In the genomic region with DNA sequence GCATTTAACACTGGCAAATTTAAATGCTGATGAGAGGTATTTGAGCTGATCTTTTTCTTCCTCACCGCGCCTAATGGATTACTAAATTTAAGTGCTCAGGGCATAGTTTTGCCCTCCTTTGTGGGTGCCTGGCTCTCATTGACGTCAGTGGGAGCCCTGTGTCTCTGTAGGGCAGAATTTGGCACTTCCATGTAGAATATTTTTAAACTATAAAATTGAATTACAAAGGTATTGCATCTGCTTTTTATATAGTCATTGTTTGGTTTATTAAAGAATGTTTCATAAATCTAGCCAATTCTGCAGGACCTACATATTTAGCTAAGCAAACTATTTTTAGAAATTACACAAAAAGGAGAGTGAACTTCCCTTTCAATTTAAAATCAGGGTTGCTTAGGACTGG, we compare ENCODE assay signal across 29 cellular contexts.
DNase-seq lines count a peak whose midpoint lies in the region; ATAC-seq and TF ChIP-seq lines count a peak whose summit lies in the region.
"Had no signal": no experiment of that assay in that cellular context is flagged by ENCODE, and none has a peak within 500 bp of the region (broad histone marks: within the 10 kb centered on the region; RNA-seq: fewer than 3 reads in every experiment).

No MANE protein-coding gene starts in this region.

- peaks cover 30% of the 10 kb centered on the region for H3K4me1 Mint-ChIP-seq in progenitor cell of endocrine pancreas (ENCODE audit: low read depth)
- H3K4me1 Mint-ChIP-seq: activated CD4-positive, alpha-beta memory T cell treated with anti-CD3 and anti-CD28 coated beads, Interleukin-2, amount 10 ng/mL, durations not matched to agents 7 days and 5 days; activated naive CD8-positive, alpha-beta T cell treated with anti-CD3 and anti-CD28 coated beads for 36 hours; central memory CD8-positive, alpha-beta T cell; IgD-negative memory B cell had no signal

- H3K4me3 ChIP-seq in AG10803 (ENCODE audit: low read length): no peak overlapping the region
- no peak overlapping the region for H3K4me3 ChIP-seq in heart right ventricle
- H3K4me3 ChIP-seq in tibial nerve: no peak overlapping the region
- H3K4me3 ChIP-seq: BLaER1 treated with 17β-estradiol and CSF1 and Interleukin-3, amounts not matched to agents 10 nM and 100 nM; dorsolateral prefrontal cortex; lung; mucosa of descending colon; Peyer's patch; SJSA1; thyroid gland had no signal

- DNase-seq in AG10803 (ENCODE audit: low read depth): peak; percentile 25
- DNase-seq in heart right ventricle: no peak
- peak; percentile 26 for DNase-seq in renal cortical epithelial cell (ENCODE audit: low read depth)
- DNase-seq in progenitor cell of endocrine pancreas (ENCODE audit: low spot score, unreplicated experiment): no peak
- DNase-seq in tibial nerve (ENCODE audit: low spot score in 2 of 2): no peak
- no peak for DNase-seq in activated CD8-positive, alpha-beta memory T cell treated with anti-CD3 and anti-CD28 coated beads for 24 hours
- DNase-seq: activated CD4-positive, alpha-beta memory T cell treated with anti-CD3 and anti-CD28 coated beads, Interleukin-2, amount 10 ng/mL, durations not matched to agents 7 days and 5 days; activated CD4-positive, CD25-positive, alpha-beta regulatory T cell treated with anti-CD3 and anti-CD28 coated beads, Interleukin-2, amount 50 U/mL, for 72 hours; activated effector memory CD4-positive, alpha-beta T cell treated with anti-CD3 and anti-CD28 coated beads, Interleukin-2, amount 50 U/mL, for 16 hours; activated naive CD8-positive, alpha-beta T cell treated with anti-CD3 and anti-CD28 coated beads for 36 hours; COR-L47; dorsolateral prefrontal cortex; GDM1; H7; mucosa of descending colon; NCI-H2081 treated with DMSO at 0.1 percent for 48 hours; NCI-H226; Peyer's patch; posterior cingulate gyrus; thyroid gland had no signal

- H3K9me3 Mint-ChIP-seq in progenitor cell of endocrine pancreas (ENCODE audit: low read depth): peaks cover 17% of the 10 kb centered on the region
- H3K9me3 Mint-ChIP-seq: activated CD4-positive, alpha-beta memory T cell treated with anti-CD3 and anti-CD28 coated beads, Interleukin-2, amount 10 ng/mL, durations not matched to agents 7 days and 5 days; activated naive CD8-positive, alpha-beta T cell treated with anti-CD3 and anti-CD28 coated beads for 36 hours; central memory CD8-positive, alpha-beta T cell; stimulated activated naive CD8-positive, alpha-beta T cell treated with anti-CD3 and anti-CD28 coated beads, Interleukin-15, Interleukin-2, amounts not matched to agents 100 ng/mL and 50 ng/mL, for 24 hours; T-helper 1 cell treated with Interleukin-12 subunit alpha and Interleukin-12 subunit beta and Interleukin-4 antibody, amounts not matched to agents 30 μg/mL and 1 μg/mL, for 36 hours had no signal

- H3K27me3 ChIP-seq in heart right ventricle (no peaks in the 10 kb centered on the region), tibial nerve (no peaks in the 10 kb centered on the region)
- H3K27me3 ChIP-seq: BLaER1 treated with 17β-estradiol and CSF1 and Interleukin-3, amounts not matched to agents 10 nM and 100 nM; dorsolateral prefrontal cortex; Peyer's patch; SJSA1; thyroid gland had no signal

- TF ChIP-seq CTCF in AG10803 (conservative IDR thresholded peaks at IDR 0.05; ENCODE audit: low read length) (no peak), heart right ventricle (IDR thresholded peaks at IDR 0.05) (no peak), progenitor cell of endocrine pancreas (IDR thresholded peaks at IDR 0.05; ENCODE audit: unreplicated experiment) (no peak), tibial nerve (IDR thresholded peaks at IDR 0.05) (no peak)

- no peak for TF ChIP-seq POLR2A in tibial nerve (IDR thresholded peaks at IDR 0.05)

- no peak overlapping the region for H3K4me3 Mint-ChIP-seq in progenitor cell of endocrine pancreas (ENCODE audit: low read depth)
- H3K4me3 Mint-ChIP-seq: activated CD4-positive, alpha-beta memory T cell treated with anti-CD3 and anti-CD28 coated beads, Interleukin-2, amount 10 ng/mL, durations not matched to agents 7 days and 5 days; activated naive CD8-positive, alpha-beta T cell treated with anti-CD3 and anti-CD28 coated beads for 36 hours; central memory CD8-positive, alpha-beta T cell; IgD-negative memory B cell; stimulated activated naive CD8-positive, alpha-beta T cell treated with anti-CD3 and anti-CD28 coated beads, Interleukin-15, Interleukin-2, amounts not matched to agents 100 ng/mL and 50 ng/mL, for 24 hours; T-helper 1 cell treated with Interleukin-12 subunit alpha and Interleukin-12 subunit beta and Interleukin-4 antibody, amounts not matched to agents 30 μg/mL and 1 μg/mL, for 36 hours had no signal

- H3K4me1 ChIP-seq in heart right ventricle: peaks cover 0 to 50% (median 32%) of the 10 kb centered on the region in 9 donors
- H3K4me1 ChIP-seq in tibial nerve: peaks cover 0 to 12% (median 0%) of the 10 kb centered on the region in 4 donors
- H3K4me1 ChIP-seq: SJSA1 had no signal

- H3K27ac Mint-ChIP-seq in progenitor cell of endocrine pancreas: no peak overlapping the region
- H3K27ac Mint-ChIP-seq: activated CD4-positive, alpha-beta memory T cell treated with anti-CD3 and anti-CD28 coated beads, Interleukin-2, amount 10 ng/mL, durations not matched to agents 7 days and 5 days; activated naive CD8-positive, alpha-beta T cell treated with anti-CD3 and anti-CD28 coated beads for 36 hours; IgD-negative memory B cell; stimulated activated naive CD8-positive, alpha-beta T cell treated with anti-CD3 and anti-CD28 coated beads, Interleukin-15, Interleukin-2, amounts not matched to agents 100 ng/mL and 50 ng/mL, for 24 hours; T-helper 1 cell treated with Interleukin-12 subunit alpha and Interleukin-12 subunit beta and Interleukin-4 antibody, amounts not matched to agents 30 μg/mL and 1 μg/mL, for 36 hours had no signal

- H3K27ac ChIP-seq in heart right ventricle (peak overlapping the region in 8 of 10 donors; percentile 35 to 59 (median 42)), tibial nerve (no peak overlapping the region)
- H3K27ac ChIP-seq: BLaER1 treated with 17β-estradiol and CSF1 and Interleukin-3, amounts not matched to agents 10 nM and 100 nM; dorsolateral prefrontal cortex; SJSA1; thyroid gland had no signal

- TF ChIP-seq EP300 in tibial nerve (IDR thresholded peaks at IDR 0.05): no peak

- H3K36me3 Mint-ChIP-seq in progenitor cell of endocrine pancreas (ENCODE audit: insufficient read depth): peaks cover 8% of the 10 kb centered on the region
- H3K36me3 Mint-ChIP-seq: activated naive CD8-positive, alpha-beta T cell treated with anti-CD3 and anti-CD28 coated beads for 36 hours; IgD-negative memory B cell had no signal

- no peaks in the 10 kb centered on the region for H3K36me3 ChIP-seq in heart right ventricle
- H3K36me3 ChIP-seq in tibial nerve: no peaks in the 10 kb centered on the region
- H3K36me3 ChIP-seq: BLaER1 treated with 17β-estradiol and CSF1 and Interleukin-3, amounts not matched to agents 10 nM and 100 nM; Peyer's patch; SJSA1; thyroid gland had no signal

- ATAC-seq in SK-N-SH treated with all-trans-retinoic acid at 6 μM for 48 hours: peak; percentile 96
- ATAC-seq in heart right ventricle: peak in 4 of 8 donors; percentile 27 to 74 (median 44)
- ATAC-seq in HG03469 (IDR thresholded peaks at IDR 0.05; ENCODE audit: unreplicated experiment): no peak
- ATAC-seq: mucosa of descending colon had no signal

- H3K27me3 Mint-ChIP-seq in progenitor cell of endocrine pancreas: no peaks in the 10 kb centered on the region
- H3K27me3 Mint-ChIP-seq: activated CD4-positive, alpha-beta memory T cell treated with anti-CD3 and anti-CD28 coated beads, Interleukin-2, amount 10 ng/mL, durations not matched to agents 7 days and 5 days; central memory CD8-positive, alpha-beta T cell; IgD-negative memory B cell had no signal

- intact Hi-C loops in heart right ventricle (cut with DNase I): loop anchor here in 1 of 10 donors (10.0 kb wide), 1 partner anchor 129 kb away; no protein-coding TSS in a partner anchor

- WGBS in heart right ventricle, 2 donors: 36 to 42% methylated on average over 3 of the region's 3 CpGs
- 53 to 58% methylated on average over 3 of the region's 3 CpGs for WGBS in tibial nerve, 2 donors

- peaks cover 0 to 7% (median 0%) of the 10 kb centered on the region in 11 donors for H3K9me3 ChIP-seq in heart right ventricle
- H3K9me3 ChIP-seq in tibial nerve: no peaks in the 10 kb centered on the region
- H3K9me3 ChIP-seq: mucosa of descending colon, Peyer's patch, SJSA1, thyroid gland had no signal

TF ChIP-seq in SK-N-SH treated with all-trans-retinoic acid at 6 μM for 48 hours, 23 proteins besides CTCF, POLR2A, EP300 and RAD21 (continues in another document):
- TF ChIP-seq, protein P1, sequence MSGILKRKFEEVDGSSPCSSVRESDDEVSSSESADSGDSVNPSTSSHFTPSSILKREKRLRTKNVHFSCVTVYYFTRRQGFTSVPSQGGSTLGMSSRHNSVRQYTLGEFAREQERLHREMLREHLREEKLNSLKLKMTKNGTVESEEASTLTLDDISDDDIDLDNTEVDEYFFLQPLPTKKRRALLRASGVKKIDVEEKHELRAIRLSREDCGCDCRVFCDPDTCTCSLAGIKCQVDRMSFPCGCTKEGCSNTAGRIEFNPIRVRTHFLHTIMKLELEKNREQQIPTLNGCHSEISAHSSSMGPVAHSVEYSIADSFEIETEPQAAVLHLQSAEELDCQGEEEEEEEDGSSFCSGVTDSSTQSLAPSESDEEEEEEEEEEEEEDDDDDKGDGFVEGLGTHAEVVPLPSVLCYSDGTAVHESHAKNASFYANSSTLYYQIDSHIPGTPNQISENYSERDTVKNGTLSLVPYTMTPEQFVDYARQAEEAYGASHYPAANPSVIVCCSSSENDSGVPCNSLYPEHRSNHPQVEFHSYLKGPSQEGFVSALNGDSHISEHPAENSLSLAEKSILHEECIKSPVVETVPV (CRISPR knock-in tag; IDR thresholded peaks at IDR 0.05): peak; percentile 76; the same call in 1 of the 2 replicates
- TF ChIP-seq ZC3H10 (CRISPR knock-in tag; IDR thresholded peaks at IDR 0.05) (peak; percentile 75; the same call in 1 of the 2 replicates), ISL1 (CRISPR knock-in tag; IDR thresholded peaks at IDR 0.05) (peak; percentile 98)
- TF ChIP-seq, protein P2, sequence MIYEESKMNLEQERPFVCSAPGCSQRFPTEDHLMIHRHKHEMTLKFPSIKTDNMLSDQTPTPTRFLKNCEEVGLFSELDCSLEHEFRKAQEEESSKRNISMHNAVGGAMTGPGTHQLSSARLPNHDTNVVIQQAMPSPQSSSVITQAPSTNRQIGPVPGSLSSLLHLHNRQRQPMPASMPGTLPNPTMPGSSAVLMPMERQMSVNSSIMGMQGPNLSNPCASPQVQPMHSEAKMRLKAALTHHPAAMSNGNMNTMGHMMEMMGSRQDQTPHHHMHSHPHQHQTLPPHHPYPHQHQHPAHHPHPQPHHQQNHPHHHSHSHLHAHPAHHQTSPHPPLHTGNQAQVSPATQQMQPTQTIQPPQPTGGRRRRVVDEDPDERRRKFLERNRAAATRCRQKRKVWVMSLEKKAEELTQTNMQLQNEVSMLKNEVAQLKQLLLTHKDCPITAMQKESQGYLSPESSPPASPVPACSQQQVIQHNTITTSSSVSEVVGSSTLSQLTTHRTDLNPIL (CRISPR knock-in tag; IDR thresholded peaks at IDR 0.05; ENCODE audit: low read depth): peak; percentile 74

Comparison
In these comparisons a context has a peak if more than half of its experiments do, and no peak if none do; other contexts are left out.
1. DNase-seq: peak in AG10803 (single experiment) and renal cortical epithelial cell (single experiment); none in heart right ventricle (0 of 2), progenitor cell of endocrine pancreas (single experiment), tibial nerve (0 of 2) and activated CD8-positive, alpha-beta memory T cell treated with anti-CD3 and anti-CD28 coated beads for 24 hours (single experiment).
2. H3K27ac ChIP-seq: peak in heart right ventricle (8 of 10); none in tibial nerve (0 of 4).